ENCODE assay signal across 1 cellular context in the genomic region with DNA sequence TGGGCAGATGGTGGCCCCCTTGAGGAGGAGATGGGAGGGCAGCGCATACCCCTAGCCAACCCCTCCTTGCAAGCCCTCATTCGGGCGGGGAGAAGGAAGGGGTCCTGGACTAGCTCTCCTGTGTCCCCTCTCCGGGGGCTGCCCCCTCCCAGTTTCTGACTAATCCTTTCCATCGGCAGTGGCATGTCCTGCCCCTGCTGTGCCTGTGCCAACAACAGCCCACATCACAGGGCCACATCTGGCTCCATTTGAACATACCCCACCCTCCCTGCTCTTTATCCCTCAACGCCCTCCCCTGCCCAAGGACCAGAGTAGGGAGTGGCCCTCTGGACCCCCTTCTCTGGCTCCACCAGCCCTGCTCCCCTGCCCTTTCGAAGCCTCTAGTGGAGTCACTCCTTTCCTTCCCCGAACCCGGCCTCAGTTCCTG.
TF ChIP-seq lines count a peak whose summit lies in the region.

No MANE protein-coding gene starts in this region.

TF ChIP-seq in SK-N-SH, 30 proteins besides CTCF, POLR2A, EP300 and RAD21 (continued from another document):
- TF ChIP-seq, protein P1, sequence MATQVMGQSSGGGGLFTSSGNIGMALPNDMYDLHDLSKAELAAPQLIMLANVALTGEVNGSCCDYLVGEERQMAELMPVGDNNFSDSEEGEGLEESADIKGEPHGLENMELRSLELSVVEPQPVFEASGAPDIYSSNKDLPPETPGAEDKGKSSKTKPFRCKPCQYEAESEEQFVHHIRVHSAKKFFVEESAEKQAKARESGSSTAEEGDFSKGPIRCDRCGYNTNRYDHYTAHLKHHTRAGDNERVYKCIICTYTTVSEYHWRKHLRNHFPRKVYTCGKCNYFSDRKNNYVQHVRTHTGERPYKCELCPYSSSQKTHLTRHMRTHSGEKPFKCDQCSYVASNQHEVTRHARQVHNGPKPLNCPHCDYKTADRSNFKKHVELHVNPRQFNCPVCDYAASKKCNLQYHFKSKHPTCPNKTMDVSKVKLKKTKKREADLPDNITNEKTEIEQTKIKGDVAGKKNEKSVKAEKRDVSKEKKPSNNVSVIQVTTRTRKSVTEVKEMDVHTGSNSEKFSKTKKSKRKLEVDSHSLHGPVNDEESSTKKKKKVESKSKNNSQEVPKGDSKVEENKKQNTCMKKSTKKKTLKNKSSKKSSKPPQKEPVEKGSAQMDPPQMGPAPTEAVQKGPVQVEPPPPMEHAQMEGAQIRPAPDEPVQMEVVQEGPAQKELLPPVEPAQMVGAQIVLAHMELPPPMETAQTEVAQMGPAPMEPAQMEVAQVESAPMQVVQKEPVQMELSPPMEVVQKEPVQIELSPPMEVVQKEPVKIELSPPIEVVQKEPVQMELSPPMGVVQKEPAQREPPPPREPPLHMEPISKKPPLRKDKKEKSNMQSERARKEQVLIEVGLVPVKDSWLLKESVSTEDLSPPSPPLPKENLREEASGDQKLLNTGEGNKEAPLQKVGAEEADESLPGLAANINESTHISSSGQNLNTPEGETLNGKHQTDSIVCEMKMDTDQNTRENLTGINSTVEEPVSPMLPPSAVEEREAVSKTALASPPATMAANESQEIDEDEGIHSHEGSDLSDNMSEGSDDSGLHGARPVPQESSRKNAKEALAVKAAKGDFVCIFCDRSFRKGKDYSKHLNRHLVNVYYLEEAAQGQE (IDR thresholded peaks at IDR 0.05; ENCODE audit: low read depth, low read length), result no peak
- no peak for TF ChIP-seq CHD2 (IDR thresholded peaks at IDR 0.05; ENCODE audit: low read length, partially characterized antibody)
- TF ChIP-seq RCOR1 (IDR thresholded peaks at IDR 0.05; ENCODE audit: low read length), result no peak
- no peak for TF ChIP-seq RFX5 (IDR thresholded peaks at IDR 0.05; ENCODE audit: low read length)
- TF ChIP-seq ELF1 (IDR thresholded peaks at IDR 0.05), result 0 out of 2 replicates have a peak, but pooled peaks have one; percentile 5
- TF ChIP-seq SIN3A (IDR thresholded peaks at IDR 0.05; ENCODE audit: borderline replicate concordance, low read depth, low read length), result peak; percentile 2; the same call in 1 of the 2 replicates
- TF ChIP-seq TAF1 (IDR thresholded peaks at IDR 0.05; ENCODE audit: borderline replicate concordance, low read depth, low read length), result no peak
- peak; percentile 84 for TF ChIP-seq NFIC (IDR thresholded peaks at IDR 0.05; ENCODE audit: borderline replicate concordance)
- no peak for TF ChIP-seq RXRA (IDR thresholded peaks at IDR 0.05; ENCODE audit: borderline replicate concordance, low read depth)
- TF ChIP-seq NRF1 (IDR thresholded peaks at IDR 0.05; ENCODE audit: low read depth, low read length), result no peak
- TF ChIP-seq, protein P2, sequence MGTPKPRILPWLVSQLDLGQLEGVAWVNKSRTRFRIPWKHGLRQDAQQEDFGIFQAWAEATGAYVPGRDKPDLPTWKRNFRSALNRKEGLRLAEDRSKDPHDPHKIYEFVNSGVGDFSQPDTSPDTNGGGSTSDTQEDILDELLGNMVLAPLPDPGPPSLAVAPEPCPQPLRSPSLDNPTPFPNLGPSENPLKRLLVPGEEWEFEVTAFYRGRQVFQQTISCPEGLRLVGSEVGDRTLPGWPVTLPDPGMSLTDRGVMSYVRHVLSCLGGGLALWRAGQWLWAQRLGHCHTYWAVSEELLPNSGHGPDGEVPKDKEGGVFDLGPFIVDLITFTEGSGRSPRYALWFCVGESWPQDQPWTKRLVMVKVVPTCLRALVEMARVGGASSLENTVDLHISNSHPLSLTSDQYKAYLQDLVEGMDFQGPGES (IDR thresholded peaks at IDR 0.05; ENCODE audit: low read depth, low read length), result no peak
- TF ChIP-seq, protein P3, sequence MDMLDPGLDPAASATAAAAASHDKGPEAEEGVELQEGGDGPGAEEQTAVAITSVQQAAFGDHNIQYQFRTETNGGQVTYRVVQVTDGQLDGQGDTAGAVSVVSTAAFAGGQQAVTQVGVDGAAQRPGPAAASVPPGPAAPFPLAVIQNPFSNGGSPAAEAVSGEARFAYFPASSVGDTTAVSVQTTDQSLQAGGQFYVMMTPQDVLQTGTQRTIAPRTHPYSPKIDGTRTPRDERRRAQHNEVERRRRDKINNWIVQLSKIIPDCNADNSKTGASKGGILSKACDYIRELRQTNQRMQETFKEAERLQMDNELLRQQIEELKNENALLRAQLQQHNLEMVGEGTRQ (IDR thresholded peaks at IDR 0.05; ENCODE audit: borderline replicate concordance, low read depth, low read length), result no peak
- peak; percentile 64; the same call in 1 of the 2 replicates for TF ChIP-seq FOSL2 (IDR thresholded peaks at IDR 0.05; ENCODE audit: borderline replicate concordance, low read depth)
- TF ChIP-seq, protein P4, sequence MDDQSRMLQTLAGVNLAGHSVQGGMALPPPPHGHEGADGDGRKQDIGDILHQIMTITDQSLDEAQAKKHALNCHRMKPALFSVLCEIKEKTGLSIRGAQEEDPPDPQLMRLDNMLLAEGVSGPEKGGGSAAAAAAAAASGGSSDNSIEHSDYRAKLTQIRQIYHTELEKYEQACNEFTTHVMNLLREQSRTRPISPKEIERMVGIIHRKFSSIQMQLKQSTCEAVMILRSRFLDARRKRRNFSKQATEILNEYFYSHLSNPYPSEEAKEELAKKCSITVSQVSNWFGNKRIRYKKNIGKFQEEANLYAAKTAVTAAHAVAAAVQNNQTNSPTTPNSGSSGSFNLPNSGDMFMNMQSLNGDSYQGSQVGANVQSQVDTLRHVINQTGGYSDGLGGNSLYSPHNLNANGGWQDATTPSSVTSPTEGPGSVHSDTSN (IDR thresholded peaks at IDR 0.05), result peak; percentile 34; the same call in 1 of the 2 replicates
- no peak for TF ChIP-seq TEAD4 (IDR thresholded peaks at IDR 0.05; ENCODE audit: borderline replicate concordance, insufficient read depth)
- TF ChIP-seq EZH2phosphoT487 (IDR thresholded peaks at IDR 0.05; ENCODE audit: borderline replicate concordance, low read depth), result no peak
- TF ChIP-seq YY1 (IDR thresholded peaks at IDR 0.05; ENCODE audit: low read depth), result no peak
- TF ChIP-seq FOXM1 (IDR thresholded peaks at IDR 0.05; ENCODE audit: low read depth), result no peak
- peak; percentile 66 for TF ChIP-seq TCF12 (IDR thresholded peaks at IDR 0.05)
- TF ChIP-seq, protein P5, sequence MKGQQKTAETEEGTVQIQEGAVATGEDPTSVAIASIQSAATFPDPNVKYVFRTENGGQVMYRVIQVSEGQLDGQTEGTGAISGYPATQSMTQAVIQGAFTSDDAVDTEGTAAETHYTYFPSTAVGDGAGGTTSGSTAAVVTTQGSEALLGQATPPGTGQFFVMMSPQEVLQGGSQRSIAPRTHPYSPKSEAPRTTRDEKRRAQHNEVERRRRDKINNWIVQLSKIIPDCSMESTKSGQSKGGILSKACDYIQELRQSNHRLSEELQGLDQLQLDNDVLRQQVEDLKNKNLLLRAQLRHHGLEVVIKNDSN (IDR thresholded peaks at IDR 0.05; ENCODE audit: borderline replicate concordance, low read depth), result no peak
- no peak for TF ChIP-seq POLR2AphosphoS5 (IDR thresholded peaks at IDR 0.05; ENCODE audit: low read depth, low read length)
- no peak for TF ChIP-seq GATA2 (CRISPR knock-in tag; IDR thresholded peaks at IDR 0.05)
